Comparison of ENCODE assay signal across 31 cellular contexts in genomic region chr17:40720904-40721303, GRCh38. TPM values are rescaled to one million over a fixed set of nuclear protein-coding genes. Genes with fewer than 3 reads are reported as not detected.
"Had no signal": no experiment of that assay in that cellular context is flagged by ENCODE, and none has a peak within 500 bp of the region (broad histone marks: within the 10 kb centered on the region; RNA-seq: fewer than 3 reads in every experiment).

No MANE protein-coding gene starts in this region.

- H3K4me2 ChIP-seq: KMS-11 had no signal

- FAIRE-seq: TTC549 had no signal

- H3K27me3 ChIP-seq: Peyer's patch had no signal

- H3K9me3 ChIP-seq: Peyer's patch had no signal

- ATAC-seq: T-cell had no signal

- H3K4me1 ChIP-seq: Peyer's patch had no signal

- H3K36me3 ChIP-seq: Peyer's patch had no signal

- H3K27ac ChIP-seq: KMS-11, Peyer's patch had no signal

- H3K4me3 ChIP-seq: Peyer's patch had no signal

- DNase-seq: activated B cell treated with CpG ODN at 0.5 μM for 24 hours; activated CD4-positive, alpha-beta memory T cell treated with anti-CD3 and anti-CD28 coated beads for 36 hours; activated CD4-positive, alpha-beta T cell treated with anti-CD3 and anti-CD28 coated beads, Interleukin-2, amount 10 ng/mL, durations not matched to agents 7 days and 5 days; activated gamma-delta T cell treated with Interleukin-2 at 50 U/mL for 16 hours; activated naive CD4-positive, alpha-beta T cell treated with anti-CD3 and anti-CD28 coated beads, Interleukin-2, amount 10 ng/mL, durations not matched to agents 7 days and 5 days; activated naive CD8-positive, alpha-beta T cell treated with anti-CD3 and anti-CD28 coated beads for 36 hours; activated T-cell treated with anti-CD3 and anti-CD28 coated beads for 4 hours; activated T-cell treated with anti-CD3 and anti-CD28 coated beads, Interleukin-2, amount 50 U/mL, for 48 hours; cerebellar nuclear complex; NCI-H1092; NCI-H1417; NCI-H1694; NCI-H2029; NCI-H2107; NCI-H2171 treated with DMSO at 0.1 percent for 48 hours; NCI-H226; NCI-H526; NCI-H82; Peyer's patch; SHP77 treated with DMSO at 0.1 percent for 48 hours; T-cell; T-helper 2 cell; T1000 had no signal

- H3K9ac ChIP-seq: KMS-11 had no signal

RNA-seq across cellular contexts. Expression of gene KRT24, which starts 17.4 kb away (rescaled TPM):
- total RNA-seq: activated B cell treated with CpG ODN at 0.5 μM for 24 hours; activated CD4-positive, alpha-beta memory T cell treated with anti-CD3 and anti-CD28 coated beads for 36 hours; activated CD4-positive, alpha-beta T cell treated with anti-CD3 and anti-CD28 coated beads, Interleukin-2, amount 10 ng/mL, durations not matched to agents 7 days and 5 days; activated CD8-positive, alpha-beta memory T cell treated with anti-CD3 and anti-CD28 coated beads for 36 hours; activated naive CD8-positive, alpha-beta T cell treated with anti-CD3 and anti-CD28 coated beads for 36 hours; activated T-helper 2 cell treated with anti-CD3 and anti-CD28 coated beads, Interferon-gamma antibody, Interleukin-2, Interleukin-4, amounts not matched to agents 10 μg/mL and 5 μg/mL and 100 μg/mL, durations not matched to agents 14 hours and 24 hours and 36 hours; cardiac septum; MCF 10A; NCI-H460; T-cell had no signal

RNA-seq across cellular contexts. Expression of gene KRT25, which starts 34.2 kb away (rescaled TPM):
- total RNA-seq: activated B cell treated with CpG ODN at 0.5 μM for 24 hours; activated CD4-positive, alpha-beta memory T cell treated with anti-CD3 and anti-CD28 coated beads for 36 hours; activated CD4-positive, alpha-beta T cell treated with anti-CD3 and anti-CD28 coated beads, Interleukin-2, amount 10 ng/mL, durations not matched to agents 7 days and 5 days; activated CD8-positive, alpha-beta memory T cell treated with anti-CD3 and anti-CD28 coated beads for 36 hours; activated naive CD8-positive, alpha-beta T cell treated with anti-CD3 and anti-CD28 coated beads for 36 hours; activated T-helper 2 cell treated with anti-CD3 and anti-CD28 coated beads, Interferon-gamma antibody, Interleukin-2, Interleukin-4, amounts not matched to agents 10 μg/mL and 5 μg/mL and 100 μg/mL, durations not matched to agents 14 hours and 24 hours and 36 hours; cardiac septum; MCF 10A; NCI-H460; Peyer's patch; T-cell had no signal
- polyA plus RNA-seq: adipose tissue had no signal

RNA-seq across cellular contexts. Expression of gene KRT26, which starts 51.1 kb away (rescaled TPM):
- total RNA-seq: activated B cell treated with CpG ODN at 0.5 μM for 24 hours; activated CD4-positive, alpha-beta memory T cell treated with anti-CD3 and anti-CD28 coated beads for 36 hours; activated CD4-positive, alpha-beta T cell treated with anti-CD3 and anti-CD28 coated beads, Interleukin-2, amount 10 ng/mL, durations not matched to agents 7 days and 5 days; activated CD8-positive, alpha-beta memory T cell treated with anti-CD3 and anti-CD28 coated beads for 36 hours; activated naive CD8-positive, alpha-beta T cell treated with anti-CD3 and anti-CD28 coated beads for 36 hours; activated T-helper 2 cell treated with anti-CD3 and anti-CD28 coated beads, Interferon-gamma antibody, Interleukin-2, Interleukin-4, amounts not matched to agents 10 μg/mL and 5 μg/mL and 100 μg/mL, durations not matched to agents 14 hours and 24 hours and 36 hours; cardiac septum; MCF 10A; NCI-H460; Peyer's patch; T-cell had no signal
- polyA plus RNA-seq: adipose tissue had no signal

RNA-seq across cellular contexts. Expression of gene KRT222, which starts 55.9 kb away (rescaled TPM):
- total RNA-seq: activated B cell treated with CpG ODN at 0.5 μM for 24 hours; activated CD4-positive, alpha-beta memory T cell treated with anti-CD3 and anti-CD28 coated beads for 36 hours; activated CD4-positive, alpha-beta T cell treated with anti-CD3 and anti-CD28 coated beads, Interleukin-2, amount 10 ng/mL, durations not matched to agents 7 days and 5 days; activated CD8-positive, alpha-beta memory T cell treated with anti-CD3 and anti-CD28 coated beads for 36 hours; cardiac septum; NCI-H460; T-cell had no signal
